Comparison of ENCODE assay signal across 19 cellular contexts in the genomic region with DNA sequence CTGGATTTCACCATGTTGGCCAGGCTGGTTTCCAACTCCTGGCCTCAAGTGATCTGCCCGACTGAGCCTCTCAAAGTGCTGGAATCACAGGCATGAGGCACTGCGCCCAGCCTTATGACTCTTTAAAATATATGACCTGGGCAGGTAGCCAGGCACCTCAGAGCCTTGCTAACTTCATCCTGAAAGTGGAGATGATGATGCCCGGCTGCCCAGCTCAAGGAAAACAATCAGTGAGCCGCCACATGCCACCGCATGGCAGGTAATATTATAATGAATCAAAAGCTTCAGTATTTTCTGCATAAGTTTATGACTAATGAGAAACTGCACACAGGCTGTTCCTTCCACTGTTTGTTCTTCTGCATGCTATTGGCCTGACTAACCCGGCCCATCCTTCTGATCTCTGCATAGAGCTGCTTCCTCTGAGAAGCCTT. TPM values are rescaled to one million over a fixed set of nuclear protein-coding genes. Genes with fewer than 3 reads are reported as not detected.
DNase-seq lines count a peak whose midpoint lies in the region; ATAC-seq and TF ChIP-seq lines count a peak whose summit lies in the region.
"Had no signal": no experiment of that assay in that cellular context is flagged by ENCODE, and none has a peak within 500 bp of the region (broad histone marks: within the 10 kb centered on the region; RNA-seq: fewer than 3 reads in every experiment).

No MANE protein-coding gene starts in this region.

- ATAC-seq in esophagus mucosa (peak; percentile 94), psoas muscle (peak in 3 of 4 donors; percentile 40 to 66 (median 65)), GM21786 (IDR thresholded peaks at IDR 0.05; ENCODE audit: unreplicated experiment) (no peak), GM21737 (IDR thresholded peaks at IDR 0.05; ENCODE audit: unreplicated experiment) (no peak), HG02642 (IDR thresholded peaks at IDR 0.05; ENCODE audit: poor library complexity, unreplicated experiment) (no peak)
- ATAC-seq: GM23338, natural killer cell, right lobe of liver had no signal

- H3K27me3 ChIP-seq in MG63 (no peaks in the 10 kb centered on the region), psoas muscle (ENCODE audit: insufficient read depth in 3 of 3, low read length in 2 of 3) (no peaks in the 10 kb centered on the region)
- H3K27me3 ChIP-seq: right lobe of liver had no signal

- no peaks in the 10 kb centered on the region for H3K4me1 ChIP-seq in psoas muscle
- H3K4me1 ChIP-seq: right lobe of liver had no signal

- intact Hi-C loops in psoas muscle (cut with DNase I): no loop called here

- DNase-seq in H4 (ENCODE audit: low spot score): peak; percentile 9
- peak; percentile 83 for DNase-seq in MG63
- no peak for DNase-seq in psoas muscle
- DNase-seq: activated effector memory CD4-positive, alpha-beta T cell treated with anti-CD3 and anti-CD28 coated beads, Interleukin-2, amount 50 U/mL, for 16 hours; CD4-positive, alpha-beta T cell; GF-D8; glutamatergic neuron; natural killer cell; NCI-H2081 treated with DMSO at 0.1 percent for 48 hours; right lobe of liver; stimulated activated CD4-positive, alpha-beta T cell treated with anti-CD3 and anti-CD28 coated beads, Interleukin-4, amount 100 ng/mL, for 24 hours had no signal

- H3K27ac ChIP-seq in psoas muscle: no peak overlapping the region
- H3K27ac ChIP-seq: right lobe of liver, SK-N-MC had no signal

- TF ChIP-seq CTCF in psoas muscle (IDR thresholded peaks at IDR 0.05): no peak

- no peak overlapping the region for H3K4me3 ChIP-seq in MG63
- no peak overlapping the region for H3K4me3 ChIP-seq in psoas muscle
- H3K4me3 ChIP-seq: GM23338, right lobe of liver, SK-N-MC had no signal

- WGBS in psoas muscle, 3 donors: 37 to 63% (median 61%) methylated on average over 6 of the region's 6 CpGs

- H3K36me3 ChIP-seq in MG63: no peaks in the 10 kb centered on the region
- H3K36me3 ChIP-seq in psoas muscle (ENCODE audit: insufficient read depth in 1 of 2, low read depth in 1 of 2): no peaks in the 10 kb centered on the region
- H3K36me3 ChIP-seq: right lobe of liver had no signal

- H3K9me3 ChIP-seq in MG63 (no peaks in the 10 kb centered on the region), psoas muscle (no peaks in the 10 kb centered on the region)
- H3K9me3 ChIP-seq: right lobe of liver had no signal

RNA-seq across cellular contexts. Expression of gene DMRT1, which starts 30.4 kb away (rescaled TPM):
- total RNA-seq in H4 (2014; rRNA removed; shearing (Covaris generic)): not detected in 2 replicates
- total RNA-seq in MG63 (2014; rRNA removed; shearing (Covaris generic); ENCODE audit: low replicate concordance): not detected in 2 replicates
- total RNA-seq in esophagus mucosa (not detected), psoas muscle (not detected)
- not detected for polyA plus RNA-seq in psoas muscle
- total RNA-seq: activated CD8-positive, alpha-beta memory T cell treated with anti-CD3 and anti-CD28 coated beads for 36 hours; CD4-positive, alpha-beta T cell; GM23338; LHCN-M2; natural killer cell; right lobe of liver had no signal
- polyA plus RNA-seq: GM23338 had no signal

Comparison
In these comparisons a context has a peak if more than half of its experiments do, and no peak if none do; other contexts are left out.
1. DNase-seq: peak in H4 (single experiment) and MG63 (single experiment); none in psoas muscle (0 of 2).
2. ATAC-seq: peak in esophagus mucosa (single experiment) and psoas muscle (3 of 4); none in GM21786 (single experiment), GM21737 (single experiment) and HG02642 (single experiment).